Comparison of ENCODE assay signal across 20 cellular contexts in the genomic region with DNA sequence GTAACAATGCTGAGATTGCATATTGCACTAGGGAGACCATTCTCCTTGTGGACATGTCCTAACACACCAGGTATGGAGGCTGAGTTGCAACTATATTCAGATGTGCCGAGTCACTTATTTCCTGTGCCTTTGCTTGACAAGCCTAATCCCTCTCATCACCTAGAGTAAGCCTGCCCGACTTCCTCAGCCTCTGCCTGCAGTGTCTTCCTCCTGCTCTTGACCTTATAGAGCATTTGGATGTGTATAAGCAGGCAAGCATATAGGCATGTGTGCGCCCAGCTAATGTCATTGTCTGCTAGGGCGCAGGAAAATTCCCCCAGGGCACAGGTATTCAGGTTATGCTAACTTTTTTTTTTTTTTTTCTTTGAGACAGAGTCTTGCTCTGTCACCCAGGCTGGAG.
DNase-seq lines count a peak whose midpoint lies in the region; ATAC-seq, FAIRE-seq and TF ChIP-seq lines count a peak whose summit lies in the region.
"Had no signal": no experiment of that assay in that cellular context is flagged by ENCODE, and none has a peak within 500 bp of the region (broad histone marks: within the 10 kb centered on the region; RNA-seq: fewer than 3 reads in every experiment).

No MANE protein-coding gene starts in this region.

- H3K18ac ChIP-seq in trophoblast cell (ENCODE audit: low read length), result no peak overlapping the region

- ATAC-seq in CD4-positive, alpha-beta T cell (ENCODE audit: poor library complexity), result no peak
- ATAC-seq: left lung; mucosa of descending colon; stimulated activated naive B cell treated with anti-CD40 and anti-IgM and Interleukin-4, amounts not matched to agents 10 μg/mL and 1 μg/mL and 100 μg/mL, for 72 hours; T-cell had no signal

- intact Hi-C loops in CD4-positive, alpha-beta T cell (cut with DNase I, micrococcal nuclease), result no loop called here

- no peak overlapping the region for H2BK120ac ChIP-seq in trophoblast cell (ENCODE audit: insufficient read depth, low read length, poor library complexity)

- H3K27ac ChIP-seq in trophoblast cell (ENCODE audit: low read depth, low read length) (no peak overlapping the region), small intestine (ENCODE audit: low read depth in 1 of 2, low read length in 1 of 2) (no peak overlapping the region)
- no peak overlapping the region for H3K27ac ChIP-seq in CD4-positive, alpha-beta T cell (ENCODE audit: low read depth, low read length)
- H3K27ac ChIP-seq: left lung, neural progenitor cell, tibial artery had no signal

- H3K9me3 ChIP-seq in HAP-1 (no peaks in the 10 kb centered on the region), trophoblast cell (ENCODE audit: insufficient read depth, low read depth, low read length) (no peaks in the 10 kb centered on the region), small intestine (ENCODE audit: control insufficient read depth, low read depth) (no peaks in the 10 kb centered on the region)
- H3K9me3 ChIP-seq in CD4-positive, alpha-beta T cell (ENCODE audit: control insufficient read depth, low read length), result no peaks in the 10 kb centered on the region
- H3K9me3 ChIP-seq: mucosa of descending colon, tibial artery had no signal

- no peaks in the 10 kb centered on the region for H3K36me3 Mint-ChIP-seq in CD4-positive, alpha-beta T cell (ENCODE audit: low read depth)
- H3K36me3 Mint-ChIP-seq: CD8-positive, alpha-beta memory T cell; neural progenitor cell; stimulated activated naive B cell treated with anti-CD40 and anti-IgM and Interleukin-4, amounts not matched to agents 10 μg/mL and 1 μg/mL and 100 μg/mL, for 72 hours; T-cell had no signal

- H3K4me2 ChIP-seq in trophoblast cell (ENCODE audit: low read length), result no peak overlapping the region
- H3K4me2 ChIP-seq: neural progenitor cell had no signal

- no peak overlapping the region for H3K23ac ChIP-seq in trophoblast cell (ENCODE audit: low read length)

- no peaks in the 10 kb centered on the region for H3K4me1 Mint-ChIP-seq in CD4-positive, alpha-beta T cell (ENCODE audit: low read depth)
- H3K4me1 Mint-ChIP-seq: CD8-positive, alpha-beta memory T cell; stimulated activated naive B cell treated with anti-CD40 and anti-IgM and Interleukin-4, amounts not matched to agents 10 μg/mL and 1 μg/mL and 100 μg/mL, for 72 hours; T-cell had no signal

- H3K36me3 ChIP-seq in HAP-1 (replicated peaks), result no peaks in the 10 kb centered on the region
- H3K36me3 ChIP-seq in trophoblast cell (ENCODE audit: control insufficient read depth in 1 of 2, insufficient read depth in 2 of 2, low read length in 2 of 2), result no peaks in the 10 kb centered on the region
- H3K36me3 ChIP-seq in small intestine (ENCODE audit: control insufficient read depth in 2 of 2, insufficient read depth in 2 of 2, low read length in 2 of 2), result no peaks in the 10 kb centered on the region
- H3K36me3 ChIP-seq: left lung, neural progenitor cell, tibial artery had no signal

- no peaks in the 10 kb centered on the region for H3K79me2 ChIP-seq in trophoblast cell (ENCODE audit: control insufficient read depth, insufficient read depth, low read length, poor library complexity)

- no peak overlapping the region for H4K12ac ChIP-seq in trophoblast cell (ENCODE audit: low read depth, low read length)

- H2AK5ac ChIP-seq in trophoblast cell (ENCODE audit: low read length), result no peak overlapping the region

- no peak overlapping the region for H3K27ac Mint-ChIP-seq in CD4-positive, alpha-beta T cell
- H3K27ac Mint-ChIP-seq: CD8-positive, alpha-beta memory T cell; neural progenitor cell; stimulated activated naive B cell treated with anti-CD40 and anti-IgM and Interleukin-4, amounts not matched to agents 10 μg/mL and 1 μg/mL and 100 μg/mL, for 72 hours; T-cell had no signal

- H3K4me1 ChIP-seq in HAP-1, result peaks cover 10% of the 10 kb centered on the region; the same call in 1 of the 2 replicates
- H3K4me1 ChIP-seq in trophoblast cell (ENCODE audit: control insufficient read depth in 1 of 2, insufficient read depth in 2 of 2, low read length in 2 of 2), result peaks cover 0 to 6% of the 10 kb centered on the region in 2 experiments
- H3K4me1 ChIP-seq in small intestine (ENCODE audit: control insufficient read depth in 2 of 2, insufficient read depth in 1 of 2, low read depth in 1 of 2, low read length in 1 of 2), result no peaks in the 10 kb centered on the region
- H3K4me1 ChIP-seq: left lung, neural progenitor cell, tibial artery had no signal

- FAIRE-seq in small intestine (lab: Jason Lieb, UNC), result no peak

- no peak overlapping the region for H2AFZ ChIP-seq in trophoblast cell (ENCODE audit: insufficient read depth, low read length, poor library complexity)
- H2AFZ ChIP-seq: neural progenitor cell had no signal

- H3K4me3 ChIP-seq in HAP-1 (no peak overlapping the region), trophoblast cell (ENCODE audit: low read depth, low read length) (no peak overlapping the region), small intestine (ENCODE audit: low read depth in 1 of 2, low read length in 2 of 2) (no peak overlapping the region)
- H3K4me3 ChIP-seq: left lung, mucosa of descending colon, neural progenitor cell, tibial artery had no signal

- CTCF ChIA-PET in CD4-positive, alpha-beta T cell (lab: Charles Lee), result no interaction called here

- no peak overlapping the region for H3K4me3 Mint-ChIP-seq in CD4-positive, alpha-beta T cell
- H3K4me3 Mint-ChIP-seq: neural progenitor cell; stimulated activated naive B cell treated with anti-CD40 and anti-IgM and Interleukin-4, amounts not matched to agents 10 μg/mL and 1 μg/mL and 100 μg/mL, for 72 hours; T-cell had no signal

- H3K14ac ChIP-seq in trophoblast cell (ENCODE audit: low read length), result no peak overlapping the region

- H4K91ac ChIP-seq in trophoblast cell (ENCODE audit: low read depth, low read length), result no peak overlapping the region

- H3K9ac ChIP-seq in trophoblast cell (ENCODE audit: low read length), result no peak overlapping the region
- H3K9ac ChIP-seq: neural progenitor cell had no signal

- no peak overlapping the region for H4K8ac ChIP-seq in trophoblast cell (ENCODE audit: low read depth, low read length)

- H3K27me3 ChIP-seq in HAP-1 (ENCODE audit: low read depth) (no peaks in the 10 kb centered on the region), trophoblast cell (ENCODE audit: insufficient read depth, low read length) (no peaks in the 10 kb centered on the region), small intestine (ENCODE audit: control insufficient read depth in 2 of 2, insufficient read depth in 2 of 2, low read length in 2 of 2) (no peaks in the 10 kb centered on the region)
- H3K27me3 ChIP-seq in CD4-positive, alpha-beta T cell (ENCODE audit: control insufficient read depth, insufficient read depth, low read length), result no peaks in the 10 kb centered on the region
- H3K27me3 ChIP-seq: left lung, neural progenitor cell, tibial artery had no signal

- POLR2A ChIA-PET in CD4-positive, alpha-beta T cell (lab: Charles Lee), result no interaction called here

- no peak overlapping the region for H2BK12ac ChIP-seq in trophoblast cell (ENCODE audit: low read length)

- peaks cover 4% of the 10 kb centered on the region for H3K9me3 Mint-ChIP-seq in CD4-positive, alpha-beta T cell
- H3K9me3 Mint-ChIP-seq: stimulated activated naive B cell treated with anti-CD40 and anti-IgM and Interleukin-4, amounts not matched to agents 10 μg/mL and 1 μg/mL and 100 μg/mL, for 72 hours had no signal

- TF ChIP-seq CTCF in CD4-positive, alpha-beta T cell (IDR thresholded peaks at IDR 0.05), result no peak

- no CpG with 5 or more reads among the region's 4 CpGs for WGBS in trophoblast cell (ENCODE audit: extremely low coverage, insufficient coverage, insufficient read length)
- WGBS in small intestine, 3 donors, result 62 to 77% (median 64%) methylated on average over 4 of the region's 4 CpGs

- H3K79me1 ChIP-seq in trophoblast cell (ENCODE audit: low read length), result no peaks in the 10 kb centered on the region

- H3K27me3 Mint-ChIP-seq in CD4-positive, alpha-beta T cell, result no peaks in the 10 kb centered on the region
- H3K27me3 Mint-ChIP-seq: CD8-positive, alpha-beta memory T cell; stimulated activated naive B cell treated with anti-CD40 and anti-IgM and Interleukin-4, amounts not matched to agents 10 μg/mL and 1 μg/mL and 100 μg/mL, for 72 hours; T-cell had no signal

- H3K4ac ChIP-seq in trophoblast cell (ENCODE audit: low read depth, low read length), result no peak overlapping the region

- no peak overlapping the region for H2BK5ac ChIP-seq in trophoblast cell (ENCODE audit: low read depth, low read length, poor library complexity)

- DNase-seq in NCI-H82 (lab: John Stamatoyannopoulos, UW) (peak; percentile 53), NCI-H82 treated with DMSO at 0.1 percent for 48 hours (lab: John Stamatoyannopoulos, UW; ENCODE audit: unreplicated experiment) (no peak), HAP-1 (ENCODE audit: low spot score in 2 of 2) (peak; percentile 47 to 67), SK-N-DZ (ENCODE audit: low spot score) (peak; percentile 20), trophoblast cell (peak; percentile 40 to 90), small intestine (no peak)
- no peak for DNase-seq in stimulated activated naive CD4-positive, alpha-beta T cell treated with Interleukin-2 at 50 U/mL for 16 hours (lab: John Stamatoyannopoulos, UW)
- no peak for DNase-seq in CD4-positive, alpha-beta T cell
- DNase-seq: activated CD4-positive, alpha-beta T cell treated with anti-CD3 and anti-CD28 coated beads, Interleukin-2, amount 50 U/mL, for 4 hours; activated naive CD4-positive, alpha-beta T cell; activated T-cell treated with anti-CD3 and anti-CD28 coated beads for 4 hours; amygdala; CD8-positive, alpha-beta memory T cell; left lung; mucosa of descending colon; NCI-H2171; stimulated activated naive B cell treated with anti-CD40 and anti-IgM and Interleukin-4, amounts not matched to agents 10 μg/mL and 1 μg/mL and 100 μg/mL, for 72 hours; T-cell; tibial artery had no signal

- in situ Hi-C loops in HAP-1 (cut with MboI; ENCODE audit: low sequenced_read_pairs), result no loop called here

Comparison
In these comparisons a context has a peak if more than half of its experiments do, and no peak if none do; other contexts are left out.
1. DNase-seq: peak in NCI-H82 (single experiment), HAP-1 (2 of 2), SK-N-DZ (single experiment) and trophoblast cell (2 of 2); none in NCI-H82 treated with DMSO at 0.1 percent for 48 hours (single experiment), stimulated activated naive CD4-positive, alpha-beta T cell treated with Interleukin-2 at 50 U/mL for 16 hours (single experiment), CD4-positive, alpha-beta T cell (0 of 10) and small intestine (single experiment).